ENCODE assay signal across 24 cellular contexts in the genomic region with DNA sequence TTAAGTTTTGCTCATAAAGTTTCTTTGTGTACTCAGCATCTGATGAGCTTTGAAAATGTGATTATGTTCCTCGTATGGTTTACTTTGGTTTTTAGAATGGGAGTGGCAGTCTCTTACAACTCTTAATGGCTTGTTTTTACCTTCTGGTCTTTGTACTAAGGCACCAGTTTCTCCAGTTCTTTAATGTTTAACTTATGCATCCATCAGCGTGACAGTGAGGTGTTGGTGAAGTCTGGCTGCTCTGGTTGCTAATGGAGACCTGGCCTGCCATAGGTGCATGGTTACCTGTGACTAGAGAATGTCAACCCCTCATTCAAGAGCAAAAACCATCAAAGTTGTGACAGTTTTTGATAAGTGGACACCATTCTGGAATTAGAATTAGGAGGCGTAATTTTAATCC. TPM values are rescaled to one million over a fixed set of nuclear protein-coding genes. Genes with fewer than 3 reads are reported as not detected.
"Had no signal": no experiment of that assay in that cellular context is flagged by ENCODE, and none has a peak within 500 bp of the region (broad histone marks: within the 10 kb centered on the region; RNA-seq: fewer than 3 reads in every experiment).

No MANE protein-coding gene starts in this region.

- H3K36me3 Mint-ChIP-seq: activated naive CD4-positive, alpha-beta T cell treated with anti-CD3 and anti-CD28 coated beads, Interleukin-2, amount 10 ng/mL, durations not matched to agents 7 days and 5 days; naive B cell had no signal

- H3K4me3 Mint-ChIP-seq: activated naive CD4-positive, alpha-beta T cell treated with anti-CD3 and anti-CD28 coated beads, Interleukin-2, amount 10 ng/mL, durations not matched to agents 7 days and 5 days; activated naive CD8-positive, alpha-beta T cell treated with anti-CD3 and anti-CD28 coated beads, Interleukin-2, amount 50 U/mL, for 24 hours; activated T-cell treated with anti-CD3 and anti-CD28 coated beads, Interleukin-2, amount 50 U/mL, for 4 hours; naive B cell; neural crest cell had no signal

- H3K36me3 ChIP-seq: brain microvascular endothelial cell, left lung, prostate gland, upper lobe of left lung had no signal

- DNase-seq: activated CD4-positive, alpha-beta T cell treated with anti-CD3 and anti-CD28 coated beads, Interleukin-2, amount 50 U/mL, for 1 hour; activated CD8-positive, alpha-beta memory T cell treated with anti-CD3 and anti-CD28 coated beads, Interleukin-2, amount 50 U/mL, for 4 hours; activated naive CD4-positive, alpha-beta T cell treated with anti-CD3 and anti-CD28 coated beads, Interleukin-2, amount 10 ng/mL, durations not matched to agents 7 days and 5 days; activated naive CD8-positive, alpha-beta T cell treated with anti-CD3 and anti-CD28 coated beads, Interleukin-2, amount 50 U/mL, for 24 hours; activated T-cell treated with anti-CD3 and anti-CD28 coated beads, Interleukin-2, amount 50 U/mL, for 4 hours; anterior cingulate cortex; brain microvascular endothelial cell; central memory CD4-positive, alpha-beta T cell; effector CD4-positive, alpha-beta T cell; esophagus squamous epithelium; left lung; mammary epithelial cell; midbrain; naive B cell; right cardiac atrium; stimulated activated CD4-positive, alpha-beta T cell treated with anti-CD3 and anti-CD28 coated beads, Interleukin-4, amount 100 ng/mL, for 1 hour; stomach; T-helper 1 cell; T-helper 9 cell; upper lobe of left lung had no signal

- H3K27ac Mint-ChIP-seq: activated naive CD4-positive, alpha-beta T cell treated with anti-CD3 and anti-CD28 coated beads, Interleukin-2, amount 10 ng/mL, durations not matched to agents 7 days and 5 days; activated naive CD8-positive, alpha-beta T cell treated with anti-CD3 and anti-CD28 coated beads, Interleukin-2, amount 50 U/mL, for 24 hours; naive B cell had no signal

- H3K9me3 Mint-ChIP-seq: activated naive CD4-positive, alpha-beta T cell treated with anti-CD3 and anti-CD28 coated beads, Interleukin-2, amount 10 ng/mL, durations not matched to agents 7 days and 5 days; activated naive CD8-positive, alpha-beta T cell treated with anti-CD3 and anti-CD28 coated beads, Interleukin-2, amount 50 U/mL, for 24 hours; activated T-cell treated with anti-CD3 and anti-CD28 coated beads, Interleukin-2, amount 50 U/mL, for 4 hours; naive B cell; neural crest cell had no signal

- H3K27ac ChIP-seq: brain microvascular endothelial cell, coronary artery, esophagus squamous epithelium, left lung, stomach, upper lobe of left lung had no signal

- H3K4me1 Mint-ChIP-seq: activated naive CD4-positive, alpha-beta T cell treated with anti-CD3 and anti-CD28 coated beads, Interleukin-2, amount 10 ng/mL, durations not matched to agents 7 days and 5 days; activated naive CD8-positive, alpha-beta T cell treated with anti-CD3 and anti-CD28 coated beads, Interleukin-2, amount 50 U/mL, for 24 hours; naive B cell; neural crest cell had no signal

- ATAC-seq: activated naive CD8-positive, alpha-beta T cell treated with anti-CD3 and anti-CD28 coated beads, Interleukin-2, amount 50 U/mL, for 24 hours; activated T-cell treated with anti-CD3 and anti-CD28 coated beads, Interleukin-2, amount 50 U/mL, for 4 hours; left lung; right cardiac atrium had no signal

- H3K4me2 ChIP-seq: smooth muscle cell had no signal

- H3K27me3 ChIP-seq: brain microvascular endothelial cell, esophagus squamous epithelium, left lung, upper lobe of left lung had no signal

- H3K4me3 ChIP-seq: coronary artery, esophagus squamous epithelium, left lung, prostate gland, smooth muscle cell, stomach, upper lobe of left lung had no signal

- H3K9me3 ChIP-seq: esophagus squamous epithelium, left lung, prostate gland, upper lobe of left lung had no signal

- H3K4me1 ChIP-seq: esophagus squamous epithelium, left lung, upper lobe of left lung had no signal

RNA-seq across cellular contexts. Expression of a gene that starts 11.0 kb away (rescaled TPM):
- polyA plus RNA-seq: smooth muscle cell had no signal
